In genomic region chr7:150784954-150785353, GRCh38 we compare ENCODE assay signal across 2 cellular contexts.
TF ChIP-seq lines count a peak whose summit lies in the region.

No MANE protein-coding gene starts in this region.

TF ChIP-seq in liver, 16 proteins besides CTCF, POLR2A, EP300 and RAD21:
- TF ChIP-seq RXRA (IDR thresholded peaks at IDR 0.05) (peak in 1 of 2 donors; percentile 65), SP1 (IDR thresholded peaks at IDR 0.05) (peak; percentile 22), NR2F2 (IDR thresholded peaks at IDR 0.05) (no peak), HNF4A (conservative IDR thresholded peaks at IDR 0.05) (peak in 1 of 2 donors; percentile 59), REST (IDR thresholded peaks at IDR 0.05) (peak; percentile 71), FOXA1 (IDR thresholded peaks at IDR 0.05) (no peak), TAF1 (conservative IDR thresholded peaks at IDR 0.05) (peak; percentile 39)

TF ChIP-seq in HepG2, 621 proteins besides CTCF, POLR2A, EP300 and RAD21:
- no peak for TF ChIP-seq ZNF883 (CRISPR knock-in tag; IDR thresholded peaks at IDR 0.05; ENCODE audit: not compliant biosample characterization)
- TF ChIP-seq SUZ12 (IDR thresholded peaks at IDR 0.05; ENCODE audit: low read depth, low read length), result no peak
